ENCODE assay signal across 16 cellular contexts in the genomic region with DNA sequence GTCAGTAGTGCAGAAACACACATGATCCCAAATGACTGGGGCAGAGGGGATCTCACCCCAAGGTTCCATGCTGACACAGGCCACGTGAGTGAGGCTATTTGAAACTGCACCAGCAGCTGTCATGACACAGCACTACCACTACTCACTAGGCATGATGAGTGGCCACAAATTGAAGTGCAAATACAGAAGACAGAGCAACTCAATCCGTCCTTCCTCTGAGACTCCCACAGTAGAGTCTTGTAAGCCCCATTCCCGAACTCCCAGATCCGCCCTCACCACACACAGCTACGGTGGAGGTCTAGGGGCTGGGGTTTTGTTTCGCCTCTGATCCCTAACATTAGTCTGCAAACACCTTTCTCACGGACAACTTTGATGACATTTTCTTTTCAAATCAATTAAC.
DNase-seq lines count a peak whose midpoint lies in the region; ATAC-seq and TF ChIP-seq lines count a peak whose summit lies in the region.
"Had no signal": no experiment of that assay in that cellular context is flagged by ENCODE, and none has a peak within 500 bp of the region (broad histone marks: within the 10 kb centered on the region; RNA-seq: fewer than 3 reads in every experiment).

No MANE protein-coding gene starts in this region.

- ATAC-seq in GM18907 (IDR thresholded peaks at IDR 0.05; ENCODE audit: unreplicated experiment) (no peak), HG02884 (IDR thresholded peaks at IDR 0.05; ENCODE audit: unreplicated experiment) (no peak)
- ATAC-seq: activated CD8-positive, alpha-beta T cell treated with anti-CD3 and anti-CD28 coated beads for 36 hours; gastroesophageal sphincter; lower lobe of right lung had no signal

- no peak overlapping the region for H3K4me3 ChIP-seq in ovary
- H3K4me3 ChIP-seq: gastroesophageal sphincter, lower lobe of right lung had no signal

- no peak for TF ChIP-seq EP300 in ovary (IDR thresholded peaks at IDR 0.05)

- in situ Hi-C loops in SK-MEL-5 (cut with HindIII; ENCODE audit: low pct_unique_long_range_greater_than_20kb, low sequenced_read_pairs), result no loop called here

- no peaks in the 10 kb centered on the region for H3K27me3 ChIP-seq in ovary
- H3K27me3 ChIP-seq: gastroesophageal sphincter had no signal

- intact Hi-C loops in ovary (cut with DNase I), result loop anchor here in 1 of 4 donors (10.0 kb wide), 1 partner anchor 305 kb away; a partner anchor contains a TSS

- WGBS in ovary, 3 donors, result 88 to 94% (median 92%) methylated on average over 7 of the region's 7 CpGs

- no peak for TF ChIP-seq POLR2A in ovary (IDR thresholded peaks at IDR 0.05)

- no peaks in the 10 kb centered on the region for H3K36me3 ChIP-seq in ovary

- TF ChIP-seq CTCF in ovary (IDR thresholded peaks at IDR 0.05), result no peak

- no peaks in the 10 kb centered on the region for H3K4me1 ChIP-seq in ovary (ENCODE audit: insufficient read depth)
- H3K4me1 ChIP-seq: gastroesophageal sphincter, lower lobe of right lung had no signal

- no peak overlapping the region for H3K27ac ChIP-seq in ovary
- H3K27ac ChIP-seq: 22Rv1, gastroesophageal sphincter, lower lobe of right lung had no signal

- H3K9me3 ChIP-seq in ovary, result no peaks in the 10 kb centered on the region
- H3K9me3 ChIP-seq: gastroesophageal sphincter, lower lobe of right lung had no signal

- DNase-seq in DMS 273 (lab: John Stamatoyannopoulos, UW; ENCODE audit: unreplicated experiment) (peak; percentile 60), DMS 273 treated with DMSO at 0.1 percent for 48 hours (lab: John Stamatoyannopoulos, UW) (no peak), HuH-7 (ENCODE audit: low spot score) (peak; percentile 12), SK-MEL-5 (ENCODE audit: low read depth, low spot score) (peak; percentile 64), medulla oblongata (ENCODE audit: extremely low spot score) (peak; percentile 51), ovary (no peak)
- DNase-seq: activated CD8-positive, alpha-beta T cell treated with anti-CD3 and anti-CD28 coated beads for 36 hours; activated naive CD8-positive, alpha-beta T cell treated with anti-CD3 and anti-CD28 coated beads, Interleukin-2, amount 10 ng/mL, durations not matched to agents 7 days and 5 days; DMS153; lower lobe of right lung; NCI-H187 treated with DMSO at 0.1 percent for 48 hours; trophoblast cell had no signal

Comparison
In these comparisons a context has a peak if more than half of its experiments do, and no peak if none do; other contexts are left out.
1. DNase-seq: peak in DMS 273 (single experiment), HuH-7 (single experiment), SK-MEL-5 (single experiment) and medulla oblongata (single experiment); none in DMS 273 treated with DMSO at 0.1 percent for 48 hours (single experiment) and ovary (0 of 5).